ENCODE assay signal across 8 cellular contexts in genomic region chr6:118800394-118801071, GRCh38.
DNase-seq lines count a peak whose midpoint lies in the region; ATAC-seq and TF ChIP-seq lines count a peak whose summit lies in the region.

No MANE protein-coding gene starts in this region.

- no peak overlapping the region for H2BK5ac ChIP-seq in IMR-90 (ENCODE audit: low read depth, low read length, poor library complexity, severe bottlenecking)

- H2BK15ac ChIP-seq in IMR-90 (ENCODE audit: low read depth, low read length), result no peak overlapping the region

- no peaks in the 10 kb centered on the region for H3F3A ChIP-seq in OCI-LY1 (ENCODE audit: insufficient read depth, low read length)

- BruUV-seq in IMR-90 (replicated peaks; lab: Mats Ljungman, UMichigan), result no TSS peak

- H2BK120ac ChIP-seq in IMR-90 (ENCODE audit: low read depth, low read length), result no peak overlapping the region

- intact Hi-C loops in IMR-90 (cut with micrococcal nuclease), result loop anchor here (1.0 to 10.0 kb wide), 5 partner anchors 92 to 516 kb away; partner anchors contain the start of genes ASF1A and CEP85L

- no peaks in the 10 kb centered on the region for H3K9me1 ChIP-seq in IMR-90 (ENCODE audit: insufficient read depth, low read length)

- no peaks in the 10 kb centered on the region for H3K27me3 ChIP-seq in IMR-90 (ENCODE audit: control insufficient read depth, insufficient read depth, low read length)
- no peaks in the 10 kb centered on the region for H3K27me3 ChIP-seq in OCI-LY1 (ENCODE audit: insufficient read depth, low read length)

- peak; percentile 94 for DNase-seq in DMS 273 (lab: John Stamatoyannopoulos, UW; ENCODE audit: unreplicated experiment)
- DNase-seq in IMR-90, result peak; percentile 85
- peak; percentile 81 for DNase-seq in activated CD8-positive, alpha-beta memory T cell treated with anti-CD3 and anti-CD28 coated beads, Interleukin-2, amount 50 U/mL, for 48 hours
- peak; percentile 90 for DNase-seq in epidermal melanocyte (ENCODE audit: insufficient read length, low spot score)
- DNase-seq in mucosa of gallbladder (ENCODE audit: low spot score), result peak; percentile 89
- DNase-seq in stimulated activated CD8-positive, alpha-beta memory T cell treated with anti-CD3 and anti-CD28 coated beads, Interleukin-7, amount 100 ng/mL, for 1 hour (ENCODE audit: low read depth in 2 of 2), result peak; percentile 51 to 66

- H3K27ac ChIP-seq in IMR-90 (ENCODE audit: insufficient read depth, low read length) (no peak overlapping the region), OCI-LY1 (ENCODE audit: low read depth, low read length, poor library complexity, severe bottlenecking) (no peak overlapping the region)

- H3K4me1 ChIP-seq in IMR-90 (ENCODE audit: control insufficient read depth, insufficient read depth, low read length) (no peaks in the 10 kb centered on the region), OCI-LY1 (ENCODE audit: insufficient read depth, low read length, severe bottlenecking) (peaks cover 23% of the 10 kb centered on the region)

- in situ Hi-C loops in IMR-90 (cut with MboI; ENCODE audit: low sequenced_read_pairs), result loop anchor here (10.0 kb wide), 1 partner anchor 516 kb away; no protein-coding TSS in a partner anchor

- dilution Hi-C loops in IMR-90 (cut with HindIII; ENCODE audit: low sequenced_read_pairs, unreplicated experiment), result no loop called here

- TF ChIP-seq CTCF in IMR-90 (conservative IDR thresholded peaks at IDR 0.05; ENCODE audit: low read depth, low read length) (peak; percentile 85), OCI-LY1 (IDR thresholded peaks at IDR 0.05; ENCODE audit: low read length) (peak; percentile 97)

- no peak overlapping the region for H3K18ac ChIP-seq in IMR-90 (ENCODE audit: low read depth, low read length)

- no peak overlapping the region for H2BK20ac ChIP-seq in IMR-90 (ENCODE audit: low read depth, low read length)

- no peaks in the 10 kb centered on the region for H3K79me1 ChIP-seq in IMR-90 (ENCODE audit: low read depth in 1 of 2, low read length in 2 of 2)

- H3K56ac ChIP-seq in IMR-90 (ENCODE audit: extremely low read depth, insufficient read depth, low read length), result no peak overlapping the region

- H3K4ac ChIP-seq in IMR-90 (ENCODE audit: low read depth, low read length), result no peak overlapping the region

- H3K36me3 ChIP-seq in IMR-90 (ENCODE audit: control insufficient read depth, insufficient read depth, low read length), result no peaks in the 10 kb centered on the region
- H3K36me3 ChIP-seq in OCI-LY1 (ENCODE audit: insufficient read depth, low read length), result no peaks in the 10 kb centered on the region

- H4K91ac ChIP-seq in IMR-90 (ENCODE audit: insufficient read depth, low read depth, low read length), result no peak overlapping the region

- H3K23ac ChIP-seq in IMR-90 (ENCODE audit: low read depth, low read length), result no peak overlapping the region

- ATAC-seq in GM21515 (IDR thresholded peaks at IDR 0.05; ENCODE audit: unreplicated experiment), result peak; percentile 91
- peak; percentile 99 for ATAC-seq in IMR-90 (ENCODE audit: low read depth)

- TF ChIP-seq RAD21 in IMR-90 (IDR thresholded peaks at IDR 0.05; ENCODE audit: low read length), result peak; percentile 71

- peak overlapping the region; percentile 21; the same call in 1 of the 2 replicates for H3K9ac ChIP-seq in IMR-90 (ENCODE audit: low read depth, low read length)
- H3K9ac ChIP-seq in OCI-LY1 (ENCODE audit: low read length), result peak overlapping the region; percentile 42; the same call in 1 of the 2 replicates

- no peaks in the 10 kb centered on the region for H3K9me3 ChIP-seq in IMR-90 (ENCODE audit: control insufficient read depth, insufficient read depth, low read length)
- H3K9me3 ChIP-seq in OCI-LY1 (ENCODE audit: low read length), result no peaks in the 10 kb centered on the region

- no peak overlapping the region for H4K5ac ChIP-seq in IMR-90 (ENCODE audit: low read depth, low read length)

- peak overlapping the region; percentile 69 for H2AFZ ChIP-seq in IMR-90 (replicated peaks; ENCODE audit: low read length, poor library complexity)
- H2AFZ ChIP-seq in OCI-LY1 (ENCODE audit: low read length), result peak overlapping the region; percentile 57

- H3K9me2 ChIP-seq in OCI-LY1 (ENCODE audit: low read depth, low read length), result no peaks in the 10 kb centered on the region

- WGBS in IMR-90 (ENCODE audit: extremely low coverage in 2 of 2, insufficient read length in 1 of 2), 2 experiments, result 35% methylated on average over 4 of the region's 17 CpGs; no CpG with 5 or more reads in 1 of the 2 experiments

- CTCF ChIA-PET in IMR-90 (lab: Yijun Ruan, JAX), result interaction anchor here (0.5 to 1.2 kb wide), 8 partner anchors 13 to 516 kb away, joined by 3 to 6 read pairs (median 4); no protein-coding TSS in a partner anchor

- no peak overlapping the region for H4K8ac ChIP-seq in IMR-90 (ENCODE audit: low read depth in 2 of 2, low read length in 2 of 2)

- H3K4me2 ChIP-seq in IMR-90 (ENCODE audit: low read depth, low read length) (peak overlapping the region; percentile 74), OCI-LY1 (ENCODE audit: low read length) (peak overlapping the region; percentile 70)

- H2AK5ac ChIP-seq in IMR-90 (ENCODE audit: low read depth, low read length), result no peak overlapping the region

- H4K20me1 ChIP-seq in IMR-90 (ENCODE audit: insufficient read depth, low read length), result no peaks in the 10 kb centered on the region
- no peaks in the 10 kb centered on the region for H4K20me1 ChIP-seq in OCI-LY1 (ENCODE audit: insufficient read depth, low read length)

- no peak overlapping the region for H3K14ac ChIP-seq in IMR-90 (replicated peaks; ENCODE audit: low read depth, low read length)

- no peak overlapping the region for H2AK9ac ChIP-seq in IMR-90 (replicated peaks; ENCODE audit: low read depth, low read length, poor library complexity)

- H3K4me3 ChIP-seq in IMR-90 (ENCODE audit: insufficient read depth, low read depth, low read length) (no peak overlapping the region), OCI-LY1 (ENCODE audit: low read depth, low read length, poor library complexity, severe bottlenecking) (peak overlapping the region; percentile 37)

- POLR2A ChIA-PET in IMR-90 (lab: Charles Lee; ENCODE audit: unreplicated experiment), result no interaction called here

- no peak for TF ChIP-seq POLR2A in IMR-90 (IDR thresholded peaks at IDR 0.05; ENCODE audit: low read depth, low read length)

- H3K79me2 ChIP-seq in OCI-LY1 (ENCODE audit: insufficient read depth, low read length), result no peaks in the 10 kb centered on the region

TF ChIP-seq in IMR-90, 13 proteins besides CTCF, POLR2A, EP300 and RAD21:
- TF ChIP-seq ELK1 (IDR thresholded peaks at IDR 0.05; ENCODE audit: borderline replicate concordance, low read depth, low read length) (no peak), SMC3 (IDR thresholded peaks at IDR 0.05; ENCODE audit: low read depth, low read length) (peak; percentile 71)
